ENCODE assay signal across 1 cellular context in the genomic region with DNA sequence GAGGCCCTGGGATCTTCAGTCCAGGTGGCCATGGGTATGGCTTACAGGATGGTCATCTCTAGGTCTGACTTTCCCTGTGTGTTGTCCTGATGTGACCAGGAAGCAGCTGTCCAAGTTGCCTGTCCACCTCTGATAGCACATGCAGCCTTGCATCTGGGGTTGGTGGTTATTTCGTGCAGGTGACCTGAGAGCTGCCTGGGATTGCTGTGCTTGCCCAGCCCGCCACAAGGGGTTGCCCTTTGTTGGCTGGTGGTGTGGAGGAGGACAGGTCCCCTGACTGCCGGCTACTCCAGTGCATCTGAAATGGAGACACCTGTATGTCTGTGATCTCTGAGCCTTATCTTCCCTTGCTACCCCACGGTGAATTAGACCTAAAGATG.
TF ChIP-seq lines count a peak whose summit lies in the region.

No MANE protein-coding gene starts in this region.

TF ChIP-seq in GM23338, 12 proteins besides CTCF, POLR2A, EP300 and RAD21 (continued from another document):
- TF ChIP-seq ZNF462 (CRISPR knock-in tag; IDR thresholded peaks at IDR 0.05) (no peak), POLR2AphosphoS5 (IDR thresholded peaks at IDR 0.05; ENCODE audit: low read depth) (no peak)
- TF ChIP-seq, protein P1, sequence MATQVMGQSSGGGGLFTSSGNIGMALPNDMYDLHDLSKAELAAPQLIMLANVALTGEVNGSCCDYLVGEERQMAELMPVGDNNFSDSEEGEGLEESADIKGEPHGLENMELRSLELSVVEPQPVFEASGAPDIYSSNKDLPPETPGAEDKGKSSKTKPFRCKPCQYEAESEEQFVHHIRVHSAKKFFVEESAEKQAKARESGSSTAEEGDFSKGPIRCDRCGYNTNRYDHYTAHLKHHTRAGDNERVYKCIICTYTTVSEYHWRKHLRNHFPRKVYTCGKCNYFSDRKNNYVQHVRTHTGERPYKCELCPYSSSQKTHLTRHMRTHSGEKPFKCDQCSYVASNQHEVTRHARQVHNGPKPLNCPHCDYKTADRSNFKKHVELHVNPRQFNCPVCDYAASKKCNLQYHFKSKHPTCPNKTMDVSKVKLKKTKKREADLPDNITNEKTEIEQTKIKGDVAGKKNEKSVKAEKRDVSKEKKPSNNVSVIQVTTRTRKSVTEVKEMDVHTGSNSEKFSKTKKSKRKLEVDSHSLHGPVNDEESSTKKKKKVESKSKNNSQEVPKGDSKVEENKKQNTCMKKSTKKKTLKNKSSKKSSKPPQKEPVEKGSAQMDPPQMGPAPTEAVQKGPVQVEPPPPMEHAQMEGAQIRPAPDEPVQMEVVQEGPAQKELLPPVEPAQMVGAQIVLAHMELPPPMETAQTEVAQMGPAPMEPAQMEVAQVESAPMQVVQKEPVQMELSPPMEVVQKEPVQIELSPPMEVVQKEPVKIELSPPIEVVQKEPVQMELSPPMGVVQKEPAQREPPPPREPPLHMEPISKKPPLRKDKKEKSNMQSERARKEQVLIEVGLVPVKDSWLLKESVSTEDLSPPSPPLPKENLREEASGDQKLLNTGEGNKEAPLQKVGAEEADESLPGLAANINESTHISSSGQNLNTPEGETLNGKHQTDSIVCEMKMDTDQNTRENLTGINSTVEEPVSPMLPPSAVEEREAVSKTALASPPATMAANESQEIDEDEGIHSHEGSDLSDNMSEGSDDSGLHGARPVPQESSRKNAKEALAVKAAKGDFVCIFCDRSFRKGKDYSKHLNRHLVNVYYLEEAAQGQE (IDR thresholded peaks at IDR 0.05; ENCODE audit: unreplicated experiment), result no peak
